Comparison of ENCODE assay signal across 8 cellular contexts in the genomic region with DNA sequence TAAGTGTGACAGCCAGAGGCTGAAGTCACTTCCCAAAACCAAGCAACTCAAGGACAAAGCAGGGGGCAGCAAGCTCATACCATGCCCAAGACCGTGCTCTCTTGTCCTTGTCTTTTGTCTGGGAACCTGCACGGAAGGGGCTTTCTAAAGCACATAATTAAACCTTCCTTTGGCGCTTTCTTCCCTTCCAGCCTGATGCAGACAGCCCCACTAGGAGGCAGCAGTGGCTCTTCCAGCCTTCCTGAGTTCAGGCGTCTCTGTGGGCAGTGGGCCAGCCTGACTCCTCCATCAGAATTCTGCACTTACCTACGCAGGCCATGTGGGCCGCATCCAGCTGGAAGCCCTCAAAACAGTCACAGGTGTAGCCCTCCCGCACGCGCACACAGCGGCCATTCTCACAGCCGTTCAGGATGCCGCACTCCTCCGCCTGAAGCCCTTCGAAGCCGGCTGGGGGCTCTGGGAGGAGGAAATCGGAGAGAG. TPM values are rescaled to one million over a fixed set of nuclear protein-coding genes. Genes with fewer than 3 reads are reported as not detected.
DNase-seq lines count a peak whose midpoint lies in the region; ATAC-seq and TF ChIP-seq lines count a peak whose summit lies in the region.

No MANE protein-coding gene starts in this region.

- peak; percentile 46 for DNase-seq in DMS 273 treated with DMSO at 0.1 percent for 48 hours (lab: John Stamatoyannopoulos, UW)
- peak; percentile 53 for DNase-seq in MG63
- DNase-seq in adipocyte (ENCODE audit: low read depth), result peak; percentile 81
- peak; percentile 85 for DNase-seq in hepatocyte (ENCODE audit: low spot score)
- DNase-seq in gastrocnemius medialis, result peak in 1 of 2 donors; percentile 48
- no peak for DNase-seq in effector CD4-positive, alpha-beta T cell
- DNase-seq in activated T-cell treated with anti-CD3 and anti-CD28 coated beads, Interleukin-2, amount 50 U/mL, for 48 hours, result no peak
- DNase-seq in stimulated activated CD4-positive, alpha-beta T cell treated with anti-CD3 and anti-CD28 coated beads, Interleukin-2, amount 100 ng/mL, for 24 hours, result no peak

- H3K79me2 ChIP-seq in hepatocyte, result no peaks in the 10 kb centered on the region

- H3K9me3 ChIP-seq in MG63 (no peaks in the 10 kb centered on the region), adipocyte (ENCODE audit: control insufficient read depth, low read length) (no peaks in the 10 kb centered on the region), hepatocyte (ENCODE audit: low read depth) (no peaks in the 10 kb centered on the region), gastrocnemius medialis (no peaks in the 10 kb centered on the region)

- WGBS in hepatocyte (ENCODE audit: low lambda C conversion rate, missing lambda C conversion rate), result 42% methylated on average over 16 of the region's 16 CpGs

- in situ Hi-C loops in gastrocnemius medialis (cut with MboI; ENCODE audit: low sequenced_read_pairs in 4 of 4), result no loop called here

- no peak overlapping the region for H3K27ac ChIP-seq in hepatocyte
- no peak overlapping the region for H3K27ac ChIP-seq in gastrocnemius medialis

- no peaks in the 10 kb centered on the region for H3K36me3 ChIP-seq in MG63
- peaks cover 42% of the 10 kb centered on the region for H3K36me3 ChIP-seq in adipocyte (ENCODE audit: control insufficient read depth, insufficient read depth, low read length, severe bottlenecking)
- no peaks in the 10 kb centered on the region for H3K36me3 ChIP-seq in hepatocyte (replicated peaks; ENCODE audit: insufficient read depth, low read depth)
- H3K36me3 ChIP-seq in gastrocnemius medialis, result peaks cover 0 to 2% of the 10 kb centered on the region in 2 donors

- H3K27me3 ChIP-seq in MG63 (no peaks in the 10 kb centered on the region), adipocyte (replicated peaks; ENCODE audit: control insufficient read depth, insufficient read depth, low read length) (no peaks in the 10 kb centered on the region), hepatocyte (no peaks in the 10 kb centered on the region), gastrocnemius medialis (no peaks in the 10 kb centered on the region)

- intact Hi-C loops in gastrocnemius medialis (cut with DNase I; ENCODE audit: low total_unique reads), result loop anchor here (1.0 kb wide), 1 partner anchor 111 kb away; a partner anchor contains a TSS

- TF ChIP-seq POLR2A in gastrocnemius medialis (IDR thresholded peaks at IDR 0.05), result no peak

- H2AFZ ChIP-seq in hepatocyte, result no peak overlapping the region

- peak; percentile 38 to 43 for ATAC-seq in gastrocnemius medialis

- H3K4me1 ChIP-seq in adipocyte (ENCODE audit: control insufficient read depth, insufficient read depth, low read length), result peaks cover 10% of the 10 kb centered on the region
- H3K4me1 ChIP-seq in hepatocyte (ENCODE audit: insufficient read depth), result no peaks in the 10 kb centered on the region
- H3K4me1 ChIP-seq in gastrocnemius medialis, result no peaks in the 10 kb centered on the region

- H3K9ac ChIP-seq in adipocyte (ENCODE audit: low read length), result no peak overlapping the region

- no peaks in the 10 kb centered on the region for H3K9me2 ChIP-seq in hepatocyte (replicated peaks; ENCODE audit: insufficient read depth)

- no peak overlapping the region for H3K4me2 ChIP-seq in hepatocyte

- H3K4me3 ChIP-seq in MG63 (no peak overlapping the region), adipocyte (ENCODE audit: low read length) (no peak overlapping the region), hepatocyte (no peak overlapping the region), gastrocnemius medialis (no peak overlapping the region)

- TF ChIP-seq CTCF in hepatocyte (IDR thresholded peaks at IDR 0.05; ENCODE audit: poor library complexity) (peak; percentile 82), gastrocnemius medialis (IDR thresholded peaks at IDR 0.05 in 4 of 5, conservative IDR thresholded peaks at IDR 0.05 in 1 of 5) (peak in 4 of 5 experiments; percentile 20 to 47 (median 36))

- H4K20me1 ChIP-seq in hepatocyte (ENCODE audit: insufficient read depth, poor library complexity, severe bottlenecking), result no peaks in the 10 kb centered on the region

RNA-seq across cellular contexts. Expression of a gene that starts 7.6 kb away (rescaled TPM):
- total RNA-seq in MG63 (2014; rRNA removed; shearing (Covaris generic); ENCODE audit: low replicate concordance), result 12.7 and 31.6 TPM in 2 replicates
- 17.4 and 21.5 TPM in 2 replicates for total RNA-seq in hepatocyte
- polyA plus RNA-seq in hepatocyte, result 80.2 and 80.3 TPM in 2 replicates
- 10 to 100 TPM in 3 of 4 donors, 1 to 10 TPM in 1; 9.9 to 11.6 (median 11.4) TPM for total RNA-seq in gastrocnemius medialis

RNA-seq across cellular contexts. Expression of a gene that starts 8.1 kb away (rescaled TPM):
- total RNA-seq in MG63 (2014; rRNA removed; shearing (Covaris generic); ENCODE audit: low replicate concordance), result 25.5 and 33.4 TPM in 2 replicates
- total RNA-seq in hepatocyte (1,339 and 1,684 TPM in 2 replicates), gastrocnemius medialis (100 to 1,000 TPM in 1 of 4 donors, 10 to 100 TPM in 3; 75.9 to 176 (median 92.9) TPM)
- polyA plus RNA-seq in hepatocyte, result 585 and 602 TPM in 2 replicates

Comparison
In these comparisons a context has a peak if more than half of its experiments do, and no peak if none do; other contexts are left out.
1. DNase-seq: peak in DMS 273 treated with DMSO at 0.1 percent for 48 hours (single experiment), MG63 (single experiment), adipocyte (single experiment) and hepatocyte (single experiment); none in effector CD4-positive, alpha-beta T cell (single experiment), activated T-cell treated with anti-CD3 and anti-CD28 coated beads, Interleukin-2, amount 50 U/mL, for 48 hours (0 of 2) and stimulated activated CD4-positive, alpha-beta T cell treated with anti-CD3 and anti-CD28 coated beads, Interleukin-2, amount 100 ng/mL, for 24 hours (0 of 2).